ENCODE assay signal across 8 cellular contexts in genomic region chr11:65571940-65572339, GRCh38. TPM values are rescaled to one million over a fixed set of nuclear protein-coding genes. Genes with fewer than 3 reads are reported as not detected.
A peak's percentile ranks its signal among the peaks of the same experiment; 100 is the strongest.
DNase-seq lines count a peak whose midpoint lies in the region; ATAC-seq, FAIRE-seq and TF ChIP-seq lines count a peak whose summit lies in the region.

No MANE protein-coding gene starts in this region.

- H2AFZ ChIP-seq in GM23248 (no peak overlapping the region), H1 (ENCODE audit: low read length) (no peak overlapping the region), neuron (ENCODE audit: low read depth, low read length) (no peak overlapping the region)

- TF ChIP-seq POLR2A in H1 (IDR thresholded peaks at IDR 0.05; ENCODE audit: control extremely low read depth in 1 of 2, low read depth in 2 of 2, low read length in 2 of 2): no peak

- peaks cover 20% of the 10 kb centered on the region for H3F3A ChIP-seq in GM23248 (ENCODE audit: insufficient read depth)

- no peak overlapping the region for H3K18ac ChIP-seq in H1 (ENCODE audit: extremely low read depth, low read length)

- TF ChIP-seq CTCF in BE2C (IDR thresholded peaks at IDR 0.05; ENCODE audit: low read depth, low read length) (peak; percentile 47), H1 (IDR thresholded peaks at IDR 0.05; ENCODE audit: control extremely low read depth in 1 of 3, insufficient read depth in 1 of 3, low read depth in 1 of 3, low read length in 3 of 3) (peak in 2 of 3 experiments; percentile 55 to 77; a peak in 2 of 4 replicates), GM20000 (IDR thresholded peaks at IDR 0.05; ENCODE audit: extremely low read depth, missing control alignments) (no peak)

- no peak overlapping the region for H2BK120ac ChIP-seq in H1 (replicated peaks; ENCODE audit: low read depth, low read length)

- no peak overlapping the region for H2BK15ac ChIP-seq in H1 (ENCODE audit: low read length)

- POLR2A ChIA-PET in H1 (lab: Charles Lee; ENCODE audit: partially characterized antibody): interaction anchor here (1.0 to 3.4 kb wide), 16 partner anchors 8 to 74 kb away, joined by 3 to 25 read pairs (median 5); partner anchors contain the start of genes LTBP3, MALAT1 and MAP3K11

- H3K36me3 ChIP-seq in BE2C (peaks cover 4% of the 10 kb centered on the region; the same call in 1 of the 2 replicates), GM23248 (ENCODE audit: low read depth) (no peaks in the 10 kb centered on the region), H1 (ENCODE audit: control insufficient read depth in 2 of 4, insufficient read depth in 4 of 4, low read length in 3 of 4) (no peaks in the 10 kb centered on the region), neuron (ENCODE audit: insufficient read depth, low read length) (peaks cover 13% of the 10 kb centered on the region)

- no peaks in the 10 kb centered on the region for H4K20me1 ChIP-seq in GM23248 (ENCODE audit: insufficient read depth)
- H4K20me1 ChIP-seq in H1 (replicated peaks in 1 of 2; ENCODE audit: control insufficient read depth in 1 of 2, insufficient read depth in 2 of 2, low read length in 2 of 2): peaks cover 15 to 23% of the 10 kb centered on the region in 2 experiments

- peak overlapping the region; percentile 80 for H3K4me2 ChIP-seq in GM23248 (ENCODE audit: unreplicated experiment)
- peak overlapping the region; percentile 72 to 80 for H3K4me2 ChIP-seq in H1 (ENCODE audit: insufficient read depth in 1 of 2, low read depth in 2 of 2, low read length in 2 of 2)

- no peak overlapping the region for H2BK5ac ChIP-seq in H1 (ENCODE audit: low read depth, low read length)

- no peak overlapping the region for H2BK20ac ChIP-seq in H1 (ENCODE audit: low read length)

- DNase-seq in BE2C (peak; percentile 46), GM23248 (peak; percentile 61), RPMI7951 (ENCODE audit: low read depth) (peak; percentile 57), H1 (ENCODE audit: low read depth in 1 of 2, low spot score in 2 of 2) (no peak), GM20000 (ENCODE audit: low spot score) (no peak), anterior cingulate cortex (lab: John Stamatoyannopoulos, UW) (no peak)

- no peak overlapping the region for H2BK12ac ChIP-seq in H1 (ENCODE audit: low read depth, low read length)

- peak overlapping the region; percentile 55 for H4K5ac ChIP-seq in H1 (ENCODE audit: insufficient read length, low read depth, low read length)

- H3K23me2 ChIP-seq in H1 (ENCODE audit: low read depth, low read length): peaks cover 14% of the 10 kb centered on the region; the same call in 1 of the 2 replicates

- H2AK5ac ChIP-seq in H1 (ENCODE audit: low read depth, low read length): no peak overlapping the region

- no peak for FAIRE-seq in H1 (lab: Jason Lieb, UNC)

- H3K27me3 ChIP-seq in BE2C: no peaks in the 10 kb centered on the region
- no peaks in the 10 kb centered on the region for H3K27me3 ChIP-seq in GM23248 (replicated peaks; ENCODE audit: insufficient read depth)
- H3K27me3 ChIP-seq in H1 (replicated peaks in 1 of 4; ENCODE audit: control insufficient read depth in 3 of 4, extremely low read depth in 1 of 4, insufficient read depth in 3 of 4, low read length in 3 of 4): peaks cover 8 to 27% (median 20%) of the 10 kb centered on the region in 4 experiments
- H3K27me3 ChIP-seq in neuron (ENCODE audit: insufficient read depth, low read length): no peaks in the 10 kb centered on the region

- TF ChIP-seq EP300 in H1 (IDR thresholded peaks at IDR 0.05; ENCODE audit: borderline replicate concordance in 1 of 2, low read depth in 2 of 2, low read length in 2 of 2): no peak

- H3K79me2 ChIP-seq in GM23248 (ENCODE audit: insufficient read depth): peaks cover 60% of the 10 kb centered on the region
- peaks cover 0 to 11% of the 10 kb centered on the region in 2 experiments; a peak in 1 of 4 replicates for H3K79me2 ChIP-seq in H1 (ENCODE audit: control insufficient read depth in 1 of 2, insufficient read depth in 2 of 2, low read length in 2 of 2)

- peaks cover 2% of the 10 kb centered on the region; the same call in 1 of the 2 replicates for H3K79me1 ChIP-seq in H1 (ENCODE audit: low read depth, low read length)

- CTCF ChIA-PET in H1 (lab: Charles Lee; ENCODE audit: partially characterized antibody): interaction anchor here (0.8 to 16.3 kb wide), 16 partner anchors 11 to 113 kb away, joined by 3 to 284 read pairs (median 6); partner anchors contain the start of genes KCNK7, LTBP3, SCYL1 and SIPA1

- H3K14ac ChIP-seq in H1 (ENCODE audit: insufficient read length): no peak overlapping the region

- in situ Hi-C loops in GM23248 (cut with MboI): no loop called here

- H3K4me3 ChIP-seq in BE2C (ENCODE audit: low read depth, low read length) (peak overlapping the region; percentile 80), GM23248 (peak overlapping the region; percentile 92), H1 (ENCODE audit: extremely low read depth in 1 of 4, insufficient read depth in 2 of 4, low read depth in 3 of 4, low read length in 4 of 4) (peak overlapping the region; percentile 31 to 91 (median 38); a peak in 6 of 8 replicates), neuron (ENCODE audit: low read length) (peak overlapping the region; percentile 73)

- no peak overlapping the region for H3K4ac ChIP-seq in H1 (replicated peaks; ENCODE audit: insufficient read length, low read depth, low read length)

- H4K8ac ChIP-seq in H1 (ENCODE audit: extremely low read depth, insufficient read depth, low read length): peak overlapping the region; percentile 8; the same call in 1 of the 2 replicates

- ATAC-seq in HG02981 (IDR thresholded peaks at IDR 0.05; ENCODE audit: unreplicated experiment): no peak

- H3K9me3 ChIP-seq in BE2C (no peaks in the 10 kb centered on the region), GM23248 (ENCODE audit: low read depth) (no peaks in the 10 kb centered on the region), H1 (ENCODE audit: insufficient read depth in 2 of 2, low read depth in 1 of 2, low read length in 1 of 2) (no peaks in the 10 kb centered on the region), neuron (ENCODE audit: low read length) (no peaks in the 10 kb centered on the region)

- H3K4me1 ChIP-seq in BE2C: no peaks in the 10 kb centered on the region
- peaks cover 40% of the 10 kb centered on the region for H3K4me1 ChIP-seq in GM23248 (ENCODE audit: insufficient read depth)
- H3K4me1 ChIP-seq in H1 (replicated peaks in 1 of 4; ENCODE audit: control insufficient read depth in 3 of 4, insufficient read depth in 4 of 4, low read length in 3 of 4): peaks cover 13 to 38% (median 22%) of the 10 kb centered on the region in 4 experiments
- H3K4me1 ChIP-seq in neuron (ENCODE audit: insufficient read depth, low read length): peaks cover 47% of the 10 kb centered on the region

- no peak overlapping the region for H3K56ac ChIP-seq in H1 (replicated peaks; ENCODE audit: insufficient read length, low read depth, low read length)

- no peak overlapping the region for H4K91ac ChIP-seq in H1 (replicated peaks; ENCODE audit: insufficient read length, low read length)

- TF ChIP-seq RAD21 in H1 (IDR thresholded peaks at IDR 0.05 in 1 of 2, conservative IDR thresholded peaks at IDR 0.05 in 1 of 2; ENCODE audit: low read depth in 2 of 2, low read length in 2 of 2): peak; percentile 63 to 71

- no peak overlapping the region for H3K23ac ChIP-seq in H1 (ENCODE audit: insufficient read length)

- no peaks in the 10 kb centered on the region for H3K9me2 ChIP-seq in GM23248 (ENCODE audit: insufficient read depth)

- WGBS in GM23248 (ENCODE audit: low coverage in 1 of 2, low lambda C conversion rate in 2 of 2, missing lambda C conversion rate in 2 of 2), 2 experiments: 10 to 11% methylated on average over 11 of the region's 11 CpGs
- WGBS in H1 (ENCODE audit: extremely low coverage in 1 of 2, insufficient coverage in 1 of 2, insufficient read length in 1 of 2, insufficient replicate concordance in 2 of 2, low coverage in 1 of 2, low lambda C conversion rate in 2 of 2, missing lambda C conversion rate in 1 of 2), 2 experiments: 12% methylated on average over 5 of the region's 11 CpGs; no CpG with 5 or more reads in 1 of the 2 experiments

- H3K27ac ChIP-seq in GM23248: peak overlapping the region; percentile 72
- H3K27ac ChIP-seq in H1 (ENCODE audit: low read depth, low read length): no peak overlapping the region

- peak overlapping the region; percentile 92 for H3K9ac ChIP-seq in GM23248
- no peak overlapping the region for H3K9ac ChIP-seq in H1 (replicated peaks in 1 of 4; ENCODE audit: extremely low read depth in 1 of 4, low read depth in 3 of 4, low read length in 3 of 4)

RNA-seq across cellular contexts. Expression of gene FAM89B, which starts 0.4 kb away (rescaled TPM):
- 68.0 TPM for polyA plus RNA-seq in BE2C (2012; ENCODE audit: insufficient read depth, insufficient read length, low read depth)
- 41.2 and 67.0 TPM in 2 replicates for total RNA-seq in GM23248 (2014; rRNA removed; shearing (Covaris generic))
- polyA plus RNA-seq in GM23248 (2016; fragmentation: Nextera tagmentation; extraction: Ambion mirVana): 73.1 and 76.3 TPM in 2 replicates
- total RNA-seq in RPMI7951 (2014; rRNA removed; shearing (Covaris generic)): 36.9 and 43.1 TPM in 2 replicates
- 15.8 and 17.6 TPM in 2 replicates for total RNA-seq in H1 (2021; fragmentation: NEBNext Ultra II Directional; extraction: Animal tissue kit (Norgen Biotek cat#: 25700))
- polyA plus RNA-seq in H1 (2011; rRNA removed): 32.4 and 39.2 TPM in 2 replicates
- 21.2 TPM for polyA plus RNA-seq in H1 (2011; cell fraction: cytosol; rRNA removed)
- 30.1 TPM for polyA plus RNA-seq in H1 (2011; cell fraction: nucleus; rRNA removed)
- 11.0 to 14.3 TPM (median 11.7 TPM) in 4 replicates for polyA plus RNA-seq in H1 (2012, experiment 1 of 2)
- polyA plus RNA-seq in H1 (2012, experiment 2 of 2): 14.5 TPM
- polyA plus RNA-seq in H1 (2013, experiment 1 of 2): 16.9 TPM
- 17.1 TPM for polyA plus RNA-seq in H1 (2013, experiment 2 of 2)
- polyA minus RNA-seq in H1 (2011; rRNA and poly(A)+ RNA removed): 5.8 and 6.0 TPM in 2 replicates
- polyA minus RNA-seq in H1 (2011; cell fraction: cytosol; rRNA and poly(A)+ RNA removed): 6.2 TPM
- 17.7 TPM for polyA minus RNA-seq in H1 (2011; cell fraction: nucleus; rRNA and poly(A)+ RNA removed)

RNA-seq across cellular contexts. Expression of gene ZNRD2, which starts 1.7 kb away (rescaled TPM):
- polyA plus RNA-seq in BE2C (2012; ENCODE audit: insufficient read depth, insufficient read length, low read depth): 321 TPM
- total RNA-seq in GM23248 (2014; rRNA removed; shearing (Covaris generic)): 41.9 and 54.5 TPM in 2 replicates
- polyA plus RNA-seq in GM23248 (2016; fragmentation: Nextera tagmentation; extraction: Ambion mirVana): 69.3 and 74.9 TPM in 2 replicates
- 87.7 and 98.0 TPM in 2 replicates for total RNA-seq in RPMI7951 (2014; rRNA removed; shearing (Covaris generic))
- 53.4 and 56.1 TPM in 2 replicates for total RNA-seq in H1 (2021; fragmentation: NEBNext Ultra II Directional; extraction: Animal tissue kit (Norgen Biotek cat#: 25700))
- 125 and 148 TPM in 2 replicates for polyA plus RNA-seq in H1 (2011; rRNA removed)
- polyA plus RNA-seq in H1 (2011; cell fraction: cytosol; rRNA removed): 91.1 TPM
- polyA plus RNA-seq in H1 (2011; cell fraction: nucleus; rRNA removed): 91.2 TPM
- polyA plus RNA-seq in H1 (2012, experiment 1 of 2): 84.9 to 91.1 TPM (median 88.1 TPM) in 4 replicates
- polyA plus RNA-seq in H1 (2012, experiment 2 of 2): 128 TPM
- 85.3 TPM for polyA plus RNA-seq in H1 (2013, experiment 1 of 2)
- polyA plus RNA-seq in H1 (2013, experiment 2 of 2): 89.8 TPM
- 11.7 and 17.5 TPM in 2 replicates for polyA minus RNA-seq in H1 (2011; rRNA and poly(A)+ RNA removed)
- polyA minus RNA-seq in H1 (2011; cell fraction: cytosol; rRNA and poly(A)+ RNA removed): 25.8 TPM
- 52.9 TPM for polyA minus RNA-seq in H1 (2011; cell fraction: nucleus; rRNA and poly(A)+ RNA removed)

RNA-seq across cellular contexts. Expression of gene EHBP1L1, which starts 3.9 kb away (rescaled TPM):
- polyA plus RNA-seq in BE2C (2012; ENCODE audit: insufficient read depth, insufficient read length, low read depth): 3.9 TPM
- 85.5 and 88.5 TPM in 2 replicates for total RNA-seq in GM23248 (2014; rRNA removed; shearing (Covaris generic))
- polyA plus RNA-seq in GM23248 (2016; fragmentation: Nextera tagmentation; extraction: Ambion mirVana) (11.5 and 12.6 TPM in 2 replicates), H1 (2011; rRNA removed) (4.3 and 6.2 TPM in 2 replicates)
- total RNA-seq in RPMI7951 (2014; rRNA removed; shearing (Covaris generic)): 22.8 and 47.8 TPM in 2 replicates
- 6.6 and 7.9 TPM in 2 replicates for total RNA-seq in H1 (2021; fragmentation: NEBNext Ultra II Directional; extraction: Animal tissue kit (Norgen Biotek cat#: 25700))
- 7.3 TPM for polyA plus RNA-seq in H1 (2011; cell fraction: cytosol; rRNA removed)
- polyA plus RNA-seq in H1 (2011; cell fraction: nucleus; rRNA removed): 21.8 TPM
- 4.6 to 6.7 TPM (median 5.1 TPM) in 4 replicates for polyA plus RNA-seq in H1 (2012, experiment 1 of 2)
- 1.2 TPM for polyA plus RNA-seq in H1 (2012, experiment 2 of 2)
- polyA plus RNA-seq in H1 (2013, experiment 1 of 2): 6.2 TPM
- polyA plus RNA-seq in H1 (2013, experiment 2 of 2): 5.6 TPM
- polyA minus RNA-seq in H1 (2011; rRNA and poly(A)+ RNA removed): 1.8 and 1.9 TPM in 2 replicates
- 3.4 TPM for polyA minus RNA-seq in H1 (2011; cell fraction: cytosol; rRNA and poly(A)+ RNA removed)
- polyA minus RNA-seq in H1 (2011; cell fraction: nucleus; rRNA and poly(A)+ RNA removed): 3.8 TPM

RNA-seq across cellular contexts. Expression of gene LTBP3, which starts 13.8 kb away (rescaled TPM):
- polyA plus RNA-seq in BE2C (2012; ENCODE audit: insufficient read depth, insufficient read length, low read depth): 99.8 TPM
- total RNA-seq in GM23248 (2014; rRNA removed; shearing (Covaris generic)): 98.4 and 112 TPM in 2 replicates
- polyA plus RNA-seq in GM23248 (2016; fragmentation: Nextera tagmentation; extraction: Ambion mirVana): 36.5 and 39.6 TPM in 2 replicates
- total RNA-seq in RPMI7951 (2014; rRNA removed; shearing (Covaris generic)): 20.9 and 38.4 TPM in 2 replicates
- 12.8 and 15.3 TPM in 2 replicates for total RNA-seq in H1 (2021; fragmentation: NEBNext Ultra II Directional; extraction: Animal tissue kit (Norgen Biotek cat#: 25700))
- polyA plus RNA-seq in H1 (2011; rRNA removed): 17.8 and 25.2 TPM in 2 replicates
- polyA plus RNA-seq in H1 (2011; cell fraction: cytosol; rRNA removed): 16.0 TPM
- 71.4 TPM for polyA plus RNA-seq in H1 (2011; cell fraction: nucleus; rRNA removed)
- 7.7 to 16.8 TPM (median 14.8 TPM) in 4 replicates for polyA plus RNA-seq in H1 (2012, experiment 1 of 2)
- 7.9 TPM for polyA plus RNA-seq in H1 (2012, experiment 2 of 2)
- polyA plus RNA-seq in H1 (2013, experiment 1 of 2): 19.0 TPM
- polyA plus RNA-seq in H1 (2013, experiment 2 of 2): 16.9 TPM
- polyA minus RNA-seq in H1 (2011; rRNA and poly(A)+ RNA removed): 2.7 and 4.8 TPM in 2 replicates
- 10.1 TPM for polyA minus RNA-seq in H1 (2011; cell fraction: cytosol; rRNA and poly(A)+ RNA removed)
- polyA minus RNA-seq in H1 (2011; cell fraction: nucleus; rRNA and poly(A)+ RNA removed): 15.4 TPM

RNA-seq across cellular contexts. Expression of gene KCNK7, which starts 23.7 kb away (rescaled TPM):
- polyA plus RNA-seq in BE2C (2012; ENCODE audit: insufficient read depth, insufficient read length, low read depth): 2.2 TPM
- not detected in 2 replicates for total RNA-seq in GM23248 (2014; rRNA removed; shearing (Covaris generic))
- polyA plus RNA-seq in GM23248 (2016; fragmentation: Nextera tagmentation; extraction: Ambion mirVana) (not detected in 2 replicates), H1 (2011; rRNA removed) (0.74 and 1.4 TPM in 2 replicates)
- not detected in 2 replicates for total RNA-seq in RPMI7951 (2014; rRNA removed; shearing (Covaris generic))
- 0.42 and 1.0 TPM in 2 replicates for total RNA-seq in H1 (2021; fragmentation: NEBNext Ultra II Directional; extraction: Animal tissue kit (Norgen Biotek cat#: 25700))
- polyA plus RNA-seq in H1 (2011; cell fraction: cytosol; rRNA removed): 0.71 TPM
- polyA plus RNA-seq in H1 (2011; cell fraction: nucleus; rRNA removed): 1.4 TPM
- polyA plus RNA-seq in H1 (2012, experiment 1 of 2): 0.32 to 1.1 TPM (median 0.65 TPM) in 3 of 4 replicates, not detected in the other
- not detected for polyA plus RNA-seq in H1 (2012, experiment 2 of 2)
- 0.18 TPM for polyA plus RNA-seq in H1 (2013, experiment 1 of 2)
- polyA plus RNA-seq in H1 (2013, experiment 2 of 2): 0.24 TPM
- 0.19 and 0.71 TPM in 2 replicates for polyA minus RNA-seq in H1 (2011; rRNA and poly(A)+ RNA removed)
- not detected for polyA minus RNA-seq in H1 (2011; cell fraction: cytosol; rRNA and poly(A)+ RNA removed)
- polyA minus RNA-seq in H1 (2011; cell fraction: nucleus; rRNA and poly(A)+ RNA removed): 1.1 TPM

Comparison
In these comparisons a context has a peak if more than half of its experiments do, and no peak if none do; other contexts are left out.
1. DNase-seq: peak in BE2C (single experiment), GM23248 (single experiment) and RPMI7951 (single experiment); none in H1 (0 of 2), GM20000 (single experiment) and anterior cingulate cortex (0 of 58).
2. H3K4me3 ChIP-seq: peak in every context shown above with its lines; median percentile 92 in GM23248; 80 in BE2C; 73 in neuron; 38 in H1.